In genomic region chr14:105168496-105168978, GRCh38 we compare ENCODE assay signal across 8 cellular contexts. TPM values are rescaled to one million over a fixed set of nuclear protein-coding genes. Genes with fewer than 3 reads are reported as not detected.
DNase-seq lines count a peak whose midpoint lies in the region; ATAC-seq and TF ChIP-seq lines count a peak whose summit lies in the region.

JAG2 (minus strand) TSS chr14:105168776; CDS start chr14:105168420, 356 bp downstream.

- H3K4me1 Mint-ChIP-seq in activated CD4-positive, alpha-beta memory T cell treated with anti-CD3 and anti-CD28 coated beads, Interleukin-2, amount 10 ng/mL, durations not matched to agents 7 days and 5 days: peaks cover 16% of the 10 kb centered on the region
- peaks cover 26% of the 10 kb centered on the region for H3K4me1 Mint-ChIP-seq in mesothelial cell of epicardium

- H3K27ac Mint-ChIP-seq in activated CD4-positive, alpha-beta memory T cell treated with anti-CD3 and anti-CD28 coated beads, Interleukin-2, amount 10 ng/mL, durations not matched to agents 7 days and 5 days: no peak within 1 kb of the TSS
- no peak within 1 kb of the TSS for H3K27ac Mint-ChIP-seq in mesothelial cell of epicardium

- no peaks in the 10 kb centered on the region for H3K36me3 Mint-ChIP-seq in activated CD4-positive, alpha-beta memory T cell treated with anti-CD3 and anti-CD28 coated beads, Interleukin-2, amount 10 ng/mL, durations not matched to agents 7 days and 5 days (ENCODE audit: low read depth)
- H3K36me3 Mint-ChIP-seq in mesothelial cell of epicardium: no peaks in the 10 kb centered on the region

- peak; percentile 48 for DNase-seq in ELR (ENCODE audit: low read depth)
- DNase-seq in NCI-H1105 (lab: John Stamatoyannopoulos, UW): peak; percentile 55
- DNase-seq in activated CD4-positive, alpha-beta memory T cell treated with anti-CD3 and anti-CD28 coated beads, Interleukin-2, amount 10 ng/mL, durations not matched to agents 7 days and 5 days: peak; percentile 46
- peak; percentile 36 for DNase-seq in effector CD8-positive, alpha-beta T cell (lab: John Stamatoyannopoulos, UW)
- no peak for DNase-seq in mesothelial cell of epicardium (ENCODE audit: low spot score in 2 of 2, unreplicated experiment in 2 of 2)
- DNase-seq in stimulated activated naive CD4-positive, alpha-beta T cell treated with Interleukin-2 at 50 U/mL for 16 hours (lab: John Stamatoyannopoulos, UW): peak; percentile 47

- peak within 1 kb of the TSS; percentile 56 for H3K4me3 Mint-ChIP-seq in activated CD4-positive, alpha-beta memory T cell treated with anti-CD3 and anti-CD28 coated beads, Interleukin-2, amount 10 ng/mL, durations not matched to agents 7 days and 5 days
- peak within 1 kb of the TSS; percentile 67 for H3K4me3 Mint-ChIP-seq in mesothelial cell of epicardium

- CTCF ChIA-PET in activated CD4-positive, alpha-beta memory T cell treated with anti-CD3 and anti-CD28 coated beads, Interleukin-2, amount 10 ng/mL, durations not matched to agents 7 days and 5 days (lab: Charles Lee): interaction anchor here (0.6 to 1.1 kb wide), 2 partner anchors 133 to 184 kb away, joined by 3 to 4 read pairs; no protein-coding TSS in a partner anchor

- POLR2A ChIA-PET in activated CD4-positive, alpha-beta memory T cell treated with anti-CD3 and anti-CD28 coated beads, Interleukin-2, amount 10 ng/mL, durations not matched to agents 7 days and 5 days (lab: Charles Lee): interaction anchor here (1.1 to 1.3 kb wide), 3 partner anchors 14 to 103 kb away, joined by 3 to 5 read pairs (median 4); partner anchors contain the start of gene GPR132

- ATAC-seq in HG03095 (IDR thresholded peaks at IDR 0.05; ENCODE audit: unreplicated experiment) (no peak), HG02870 (IDR thresholded peaks at IDR 0.05; ENCODE audit: unreplicated experiment) (no peak)

- no peaks in the 10 kb centered on the region for H3K9me3 Mint-ChIP-seq in activated CD4-positive, alpha-beta memory T cell treated with anti-CD3 and anti-CD28 coated beads, Interleukin-2, amount 10 ng/mL, durations not matched to agents 7 days and 5 days
- no peaks in the 10 kb centered on the region for H3K9me3 Mint-ChIP-seq in mesothelial cell of epicardium

- no peak for TF ChIP-seq CTCF in mesothelial cell of epicardium (IDR thresholded peaks at IDR 0.05; ENCODE audit: unreplicated experiment)

- peaks cover 22% of the 10 kb centered on the region for H3K27me3 Mint-ChIP-seq in activated CD4-positive, alpha-beta memory T cell treated with anti-CD3 and anti-CD28 coated beads, Interleukin-2, amount 10 ng/mL, durations not matched to agents 7 days and 5 days
- H3K27me3 Mint-ChIP-seq in mesothelial cell of epicardium (ENCODE audit: low read depth): peaks cover 28% of the 10 kb centered on the region

RNA-seq across cellular contexts. Expression of gene JAG2, which starts in this region (rescaled TPM):
- total RNA-seq in activated CD4-positive, alpha-beta memory T cell treated with anti-CD3 and anti-CD28 coated beads, Interleukin-2, amount 10 ng/mL, durations not matched to agents 7 days and 5 days: 1 to 10 TPM; 2.6 to 3.0 TPM
- total RNA-seq in mesothelial cell of epicardium: 33.7 to 38.9 TPM (median 33.9 TPM) in 3 replicates

Comparison
In these comparisons a context has a peak if more than half of its experiments do, and no peak if none do; other contexts are left out.
1. DNase-seq: peak in ELR (single experiment), NCI-H1105 (single experiment), activated CD4-positive, alpha-beta memory T cell treated with anti-CD3 and anti-CD28 coated beads, Interleukin-2, amount 10 ng/mL, durations not matched to agents 7 days and 5 days (single experiment), effector CD8-positive, alpha-beta T cell (single experiment) and stimulated activated naive CD4-positive, alpha-beta T cell treated with Interleukin-2 at 50 U/mL for 16 hours (single experiment); none in mesothelial cell of epicardium (0 of 2).